16 cellular contexts compared by ENCODE assay signal in the genomic region with DNA sequence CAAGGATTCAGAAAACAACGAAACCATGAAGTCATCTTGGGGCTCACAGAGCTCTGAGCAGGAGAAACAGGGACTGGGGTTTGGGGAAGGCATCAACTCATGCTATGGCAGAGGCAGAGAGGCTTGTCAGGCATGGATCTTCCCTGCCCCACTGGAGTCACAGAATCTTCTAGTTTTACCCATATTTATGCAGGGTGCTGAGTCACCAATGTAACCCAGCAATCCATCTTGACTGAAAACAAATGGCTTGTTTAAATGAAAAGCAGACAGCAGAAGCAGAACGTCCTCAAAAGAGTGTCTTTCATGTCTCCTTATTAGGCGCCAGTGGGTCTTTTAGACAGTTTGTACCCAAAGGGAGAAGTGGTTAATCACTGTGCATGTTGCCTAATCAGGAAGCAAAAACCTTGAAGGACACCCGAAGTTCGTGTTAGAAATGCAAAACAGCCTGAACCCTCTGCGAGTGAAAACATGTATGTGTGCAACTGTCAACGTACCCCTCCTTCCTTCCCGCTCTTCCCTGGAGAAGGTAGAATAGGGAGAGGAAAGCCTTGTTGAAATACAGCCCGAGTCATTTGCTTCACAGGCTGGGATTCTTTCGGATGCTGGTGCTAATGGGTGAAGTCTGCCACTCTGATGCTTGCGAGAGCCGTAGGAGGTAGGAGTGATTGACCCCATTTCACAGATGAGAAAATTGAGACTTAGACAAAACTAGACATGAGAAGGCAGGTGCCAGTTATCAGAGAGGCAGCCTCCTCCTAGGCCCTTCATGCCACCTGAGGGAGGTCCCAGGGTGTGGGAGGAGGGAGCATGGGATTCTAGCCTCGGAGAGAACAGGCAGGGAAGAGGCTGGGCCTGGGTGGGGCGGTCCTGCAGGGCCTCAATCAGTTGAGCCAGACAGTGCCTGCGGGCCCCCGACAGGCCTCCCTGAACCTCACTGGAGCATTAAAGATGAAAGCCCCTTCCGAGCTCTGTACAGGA.
DNase-seq lines count a peak whose midpoint lies in the region; ATAC-seq and TF ChIP-seq lines count a peak whose summit lies in the region.
"Had no signal": no experiment of that assay in that cellular context is flagged by ENCODE, and none has a peak within 500 bp of the region (broad histone marks: within the 10 kb centered on the region; RNA-seq: fewer than 3 reads in every experiment).

No MANE protein-coding gene starts in this region.

- H3K27me3 ChIP-seq in BLaER1 (no peaks in the 10 kb centered on the region), mucosa of rectum (ENCODE audit: control insufficient read depth in 2 of 2, insufficient read depth in 2 of 2, low read length in 2 of 2) (no peaks in the 10 kb centered on the region), PC-3 (ENCODE audit: low read length) (peaks cover 29% of the 10 kb centered on the region)
- H3K27me3 ChIP-seq: right lobe of liver had no signal

- no peaks in the 10 kb centered on the region for H4K20me1 ChIP-seq in BLaER1
- no peaks in the 10 kb centered on the region for H4K20me1 ChIP-seq in PC-3 (ENCODE audit: low read length)

- H3K27ac ChIP-seq in BLaER1 (peak overlapping the region; percentile 10; the same call in 1 of the 2 replicates), mucosa of rectum (ENCODE audit: low read depth in 2 of 2, low read length in 2 of 2) (peak overlapping the region; percentile 4 to 13), PC-3 (ENCODE audit: low read length) (no peak overlapping the region)

- H3K4me2 ChIP-seq in BLaER1 (peak overlapping the region; percentile 62), PC-3 (ENCODE audit: low read length) (no peak overlapping the region)

- H3K9me3 ChIP-seq in BLaER1 (peaks cover 9% of the 10 kb centered on the region), mucosa of rectum (ENCODE audit: control insufficient read depth in 2 of 2, low read length in 2 of 2) (no peaks in the 10 kb centered on the region), PC-3 (ENCODE audit: low read length) (no peaks in the 10 kb centered on the region; the same call in 1 of the 2 replicates)
- H3K9me3 ChIP-seq: right lobe of liver had no signal

- POLR2A ChIA-PET in PC-3 (lab: Charles Lee; ENCODE audit: unreplicated experiment): no interaction called here

- DNase-seq in NB4 (ENCODE audit: low read depth): peak; percentile 94
- DNase-seq in astrocyte of the hippocampus (ENCODE audit: low read depth, low spot score): peak; percentile 11
- DNase-seq in HuH-7 (ENCODE audit: low spot score): no peak
- no peak for DNase-seq in PC-3
- no peak for DNase-seq in T-helper 9 cell
- DNase-seq: CD8-positive, alpha-beta memory T cell; central memory CD4-positive, alpha-beta T cell; NCI-H1930; NCI-H510A treated with DMSO at 0.1 percent for 48 hours; occipital lobe; right lobe of liver; stimulated activated CD4-positive, alpha-beta T cell treated with anti-CD3 and anti-CD28 coated beads, Interleukin-1b, Interleukin-23, amount 100 ng/mL, for 48 hours had no signal

- H3K4me1 ChIP-seq in BLaER1 (peaks cover 59% of the 10 kb centered on the region), mucosa of rectum (ENCODE audit: control insufficient read depth in 2 of 2, insufficient read depth in 2 of 2, low read length in 2 of 2) (no peaks in the 10 kb centered on the region), PC-3 (ENCODE audit: insufficient read depth, low read length) (no peaks in the 10 kb centered on the region)

- H3K9me2 ChIP-seq in PC-3 (replicated peaks; ENCODE audit: low read length): no peaks in the 10 kb centered on the region

- no peak for TF ChIP-seq POLR2A in NB4 (IDR thresholded peaks at IDR 0.05; ENCODE audit: extremely low read depth, insufficient read length)

- intact Hi-C loops in PC-3 (cut with micrococcal nuclease): no loop called here

- CTCF ChIA-PET in PC-3 (lab: Charles Lee): no interaction called here

- no peak overlapping the region for H3K9ac ChIP-seq in BLaER1
- H3K9ac ChIP-seq in mucosa of rectum (ENCODE audit: low read depth in 1 of 2, low read length in 2 of 2): no peak overlapping the region
- no peak overlapping the region for H3K9ac ChIP-seq in PC-3 (ENCODE audit: low read length)

- no peak overlapping the region for H2AFZ ChIP-seq in PC-3 (ENCODE audit: low read length)

- H3F3A ChIP-seq in PC-3 (ENCODE audit: low read length, unreplicated experiment): no peaks in the 10 kb centered on the region

- H3K36me3 ChIP-seq in BLaER1: no peaks in the 10 kb centered on the region
- no peaks in the 10 kb centered on the region for H3K36me3 ChIP-seq in mucosa of rectum (ENCODE audit: control insufficient read depth in 2 of 2, insufficient read depth in 2 of 2, low read length in 2 of 2)
- H3K36me3 ChIP-seq in PC-3 (ENCODE audit: low read depth, low read length): no peaks in the 10 kb centered on the region
- H3K36me3 ChIP-seq: right lobe of liver had no signal

- no peak overlapping the region for H3K4me3 ChIP-seq in BLaER1
- peak overlapping the region; percentile 71 for H3K4me3 ChIP-seq in NB4 (ENCODE audit: low read depth, low read length)
- H3K4me3 ChIP-seq in mucosa of rectum (ENCODE audit: low read length in 2 of 2): no peak overlapping the region
- H3K4me3 ChIP-seq in PC-3 (ENCODE audit: low read length): no peak overlapping the region
- H3K4me3 ChIP-seq: right lobe of liver had no signal

- H3K79me2 ChIP-seq in PC-3 (ENCODE audit: low read length): no peaks in the 10 kb centered on the region

- BruUV-seq in PC-3 (replicated peaks; lab: Mats Ljungman, UMichigan): no TSS peak

- TF ChIP-seq CTCF in NB4 (IDR thresholded peaks at IDR 0.05; ENCODE audit: low read depth, low read length) (no peak), PC-3 (conservative IDR thresholded peaks at IDR 0.05; ENCODE audit: low read depth, low read length) (no peak)

- ATAC-seq in PC-3: no peak
- no peak for ATAC-seq in HG02938 (IDR thresholded peaks at IDR 0.05; ENCODE audit: unreplicated experiment)
- ATAC-seq: HCT116 had no signal

Comparison
In these comparisons a context has a peak if more than half of its experiments do, and no peak if none do; other contexts are left out.
1. DNase-seq: peak in NB4 (single experiment) and astrocyte of the hippocampus (single experiment); none in HuH-7 (single experiment), PC-3 (single experiment) and T-helper 9 cell (single experiment).